ENCODE assay signal across 2 cellular contexts in the genomic region with DNA sequence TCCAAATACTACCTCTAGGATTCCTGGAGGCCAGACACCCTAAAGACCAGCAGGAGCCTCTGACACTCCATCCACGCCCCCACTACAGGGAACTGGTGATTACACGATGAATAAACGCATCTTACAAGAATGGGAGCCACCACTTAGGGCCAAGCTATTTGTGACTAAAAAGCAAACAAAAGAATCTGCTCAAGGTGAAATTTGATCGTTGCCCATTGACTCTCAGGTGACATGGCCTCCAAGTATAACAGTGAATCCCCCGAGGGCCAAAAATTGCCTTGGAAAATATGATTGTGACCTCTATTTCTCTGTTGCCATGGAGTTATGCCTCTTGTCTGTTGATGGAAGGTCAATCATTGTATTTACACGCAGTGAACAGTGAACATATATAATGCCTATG.
TF ChIP-seq lines count a peak whose summit lies in the region.

No MANE protein-coding gene starts in this region.

TF ChIP-seq in A549, 52 proteins besides CTCF, POLR2A, EP300 and RAD21 (continued from another document):
- TF ChIP-seq RCOR1 (IDR thresholded peaks at IDR 0.05; ENCODE audit: low read depth, low read length) (no peak), NFE2L2 (conservative IDR thresholded peaks at IDR 0.05; ENCODE audit: low read length) (no peak), FOSB (CRISPR knock-in tag; IDR thresholded peaks at IDR 0.05) (no peak)
- TF ChIP-seq, protein P1, sequence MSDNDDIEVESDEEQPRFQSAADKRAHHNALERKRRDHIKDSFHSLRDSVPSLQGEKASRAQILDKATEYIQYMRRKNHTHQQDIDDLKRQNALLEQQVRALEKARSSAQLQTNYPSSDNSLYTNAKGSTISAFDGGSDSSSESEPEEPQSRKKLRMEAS (IDR thresholded peaks at IDR 0.05) = no peak
TF ChIP-seq in A549: peak in this region for 0.

TF ChIP-seq in GM23338, 12 proteins besides CTCF, POLR2A, EP300 and RAD21:
- TF ChIP-seq ETS1 (IDR thresholded peaks at IDR 0.05) (no peak), EZH2 (IDR thresholded peaks at IDR 0.05; ENCODE audit: low read depth, unreplicated experiment) (no peak), REST (IDR thresholded peaks at IDR 0.05; ENCODE audit: unreplicated experiment) (no peak), CREB1 (CRISPR knock-in tag; IDR thresholded peaks at IDR 0.05; ENCODE audit: low read depth) (no peak), EZH2phosphoT487 (IDR thresholded peaks at IDR 0.05; ENCODE audit: unreplicated experiment) (no peak), STAT1 (IDR thresholded peaks at IDR 0.05; ENCODE audit: unreplicated experiment) (no peak), ZNF331 (CRISPR knock-in tag; IDR thresholded peaks at IDR 0.05; ENCODE audit: low read depth) (no peak), POLR2AphosphoS5 (IDR thresholded peaks at IDR 0.05; ENCODE audit: low read depth) (no peak), ZNF462 (CRISPR knock-in tag; IDR thresholded peaks at IDR 0.05) (no peak), ZNF114 (CRISPR knock-in tag; IDR thresholded peaks at IDR 0.05) (no peak), NANOG (IDR thresholded peaks at IDR 0.05; ENCODE audit: borderline replicate concordance) (no peak), JUNB (IDR thresholded peaks at IDR 0.05; ENCODE audit: unreplicated experiment) (no peak)
